In the genomic region with DNA sequence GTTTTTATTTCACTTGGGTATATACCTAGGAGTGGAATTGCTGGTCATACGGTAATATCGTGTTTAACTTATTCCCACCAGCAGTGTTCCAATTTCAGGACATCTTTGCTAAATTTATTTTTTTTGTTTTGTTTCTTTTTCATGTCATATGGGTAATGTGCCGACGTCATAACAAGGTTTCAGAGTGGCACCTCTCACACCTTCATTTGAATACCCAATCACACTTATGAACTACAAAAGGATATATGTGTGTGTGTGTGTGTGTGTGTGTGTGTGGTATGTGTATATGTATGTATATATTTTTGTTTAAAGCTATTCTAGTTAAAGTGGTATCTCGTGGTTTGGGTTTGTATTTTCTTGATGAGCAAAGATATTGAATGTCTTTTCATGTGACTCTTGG, we compare ENCODE assay signal across 23 cellular contexts. TPM values are rescaled to one million over a fixed set of nuclear protein-coding genes. Genes with fewer than 3 reads are reported as not detected.
DNase-seq lines count a peak whose midpoint lies in the region; ATAC-seq and TF ChIP-seq lines count a peak whose summit lies in the region.
"Had no signal": no experiment of that assay in that cellular context is flagged by ENCODE, and none has a peak within 500 bp of the region (broad histone marks: within the 10 kb centered on the region; RNA-seq: fewer than 3 reads in every experiment).

No MANE protein-coding gene starts in this region.

- H2AK5ac ChIP-seq in neuronal stem cell (ENCODE audit: low read depth, low read length) = no peak overlapping the region

- H3K9me3 Mint-ChIP-seq in activated CD4-positive, alpha-beta memory T cell treated with anti-CD3 and anti-CD28 coated beads for 36 hours = peaks cover 17% of the 10 kb centered on the region
- peaks cover 14% of the 10 kb centered on the region for H3K9me3 Mint-ChIP-seq in activated CD4-positive, alpha-beta memory T cell treated with anti-CD3 and anti-CD28 coated beads, Interleukin-2, amount 10 ng/mL, durations not matched to agents 7 days and 5 days
- H3K9me3 Mint-ChIP-seq in activated T-helper 17 cell treated with anti-CD3 and anti-CD28 coated beads, Interleukin-2, amount 50 U/mL, for 72 hours = no peaks in the 10 kb centered on the region
- peaks cover 0 to 10% (median 4%) of the 10 kb centered on the region in 7 donors for H3K9me3 Mint-ChIP-seq in naive B cell

- no peak overlapping the region for H4K8ac ChIP-seq in neuronal stem cell (ENCODE audit: low read depth, low read length)

- H4K91ac ChIP-seq in neuronal stem cell (ENCODE audit: low read depth, low read length, poor library complexity) = no peak overlapping the region

- CTCF ChIA-PET in activated CD4-positive, alpha-beta memory T cell treated with anti-CD3 and anti-CD28 coated beads for 36 hours (lab: Charles Lee) = interaction anchor here (0.6 kb wide), 1 partner anchor 12 kb away, joined by 3 read pairs; no protein-coding TSS in a partner anchor
- CTCF ChIA-PET in activated CD4-positive, alpha-beta memory T cell treated with anti-CD3 and anti-CD28 coated beads, Interleukin-2, amount 10 ng/mL, durations not matched to agents 7 days and 5 days (lab: Charles Lee) = no interaction called here

- no peak overlapping the region for H2AFZ ChIP-seq in neuronal stem cell (ENCODE audit: low read length)
- H2AFZ ChIP-seq: GM23248 had no signal

- peak overlapping the region; percentile 82 for H3K27ac Mint-ChIP-seq in activated CD4-positive, alpha-beta memory T cell treated with anti-CD3 and anti-CD28 coated beads for 36 hours
- no peak overlapping the region for H3K27ac Mint-ChIP-seq in activated CD4-positive, alpha-beta memory T cell treated with anti-CD3 and anti-CD28 coated beads, Interleukin-2, amount 10 ng/mL, durations not matched to agents 7 days and 5 days
- peak overlapping the region; percentile 84 for H3K27ac Mint-ChIP-seq in activated T-helper 17 cell treated with anti-CD3 and anti-CD28 coated beads, Interleukin-2, amount 50 U/mL, for 72 hours
- peak overlapping the region in 5 of 6 donors; percentile 0 to 73 (median 63) for H3K27ac Mint-ChIP-seq in naive B cell

- no peak overlapping the region for H3K9ac ChIP-seq in neuronal stem cell (ENCODE audit: low read depth, low read length, poor library complexity)
- H3K9ac ChIP-seq: GM23248 had no signal

- H3K9me3 ChIP-seq in neuronal stem cell (replicated peaks in 1 of 2; ENCODE audit: control insufficient read depth in 2 of 2, insufficient read depth in 1 of 2, low read depth in 1 of 2, low read length in 2 of 2) = peaks cover 4 to 5% of the 10 kb centered on the region in 2 donors
- peaks cover 0 to 15% (median 4%) of the 10 kb centered on the region in 8 donors for H3K9me3 ChIP-seq in spleen

- H3K27ac ChIP-seq in neuronal stem cell (replicated peaks; ENCODE audit: low read length) = no peak overlapping the region
- H3K27ac ChIP-seq in spleen = no peak overlapping the region
- H3K27ac ChIP-seq: GM23248, RWPE1 had no signal

- TF ChIP-seq CTCF in GM12865 (IDR thresholded peaks at IDR 0.05; ENCODE audit: insufficient read depth, low read depth, low read length, missing control alignments) (no peak), spleen (IDR thresholded peaks at IDR 0.05 in 8 of 11, conservative IDR thresholded peaks at IDR 0.05 in 3 of 11) (no peak)

- no peaks in the 10 kb centered on the region for H3K27me3 ChIP-seq in neuronal stem cell (ENCODE audit: control insufficient read depth in 3 of 3, insufficient read depth in 3 of 3, low read depth in 1 of 3, low read length in 3 of 3)
- H3K27me3 ChIP-seq in spleen (replicated peaks in 1 of 7) = no peaks in the 10 kb centered on the region

- H3K18ac ChIP-seq in neuronal stem cell (ENCODE audit: low read length) = no peak overlapping the region

- no peak for TF ChIP-seq POLR2A in spleen (IDR thresholded peaks at IDR 0.05)

- H2BK5ac ChIP-seq in neuronal stem cell (ENCODE audit: low read length) = no peak overlapping the region

- intact Hi-C loops in activated CD4-positive, alpha-beta memory T cell treated with anti-CD3 and anti-CD28 coated beads for 36 hours (cut with micrococcal nuclease) = no loop called here
- intact Hi-C loops in spleen (cut with DNase I; ENCODE audit: low total_unique reads) = no loop called here

- no peaks in the 10 kb centered on the region for H3K36me3 ChIP-seq in neuronal stem cell (replicated peaks in 1 of 2; ENCODE audit: control insufficient read depth in 2 of 2, insufficient read depth in 2 of 2, low read length in 2 of 2)
- peaks cover 0 to 11% (median 0%) of the 10 kb centered on the region in 6 donors for H3K36me3 ChIP-seq in spleen

- H3K27me3 Mint-ChIP-seq in activated CD4-positive, alpha-beta memory T cell treated with anti-CD3 and anti-CD28 coated beads for 36 hours = no peaks in the 10 kb centered on the region
- H3K27me3 Mint-ChIP-seq in activated CD4-positive, alpha-beta memory T cell treated with anti-CD3 and anti-CD28 coated beads, Interleukin-2, amount 10 ng/mL, durations not matched to agents 7 days and 5 days = no peaks in the 10 kb centered on the region
- H3K27me3 Mint-ChIP-seq in activated T-helper 17 cell treated with anti-CD3 and anti-CD28 coated beads, Interleukin-2, amount 50 U/mL, for 72 hours = no peaks in the 10 kb centered on the region
- no peaks in the 10 kb centered on the region for H3K27me3 Mint-ChIP-seq in naive B cell

- H2BK120ac ChIP-seq in neuronal stem cell (ENCODE audit: low read depth, low read length) = no peak overlapping the region

- no CpG with 5 or more reads among the region's 5 CpGs for WGBS in neuronal stem cell (ENCODE audit: extremely low coverage in 2 of 2, insufficient read length in 2 of 2, insufficient replicate concordance in 1 of 2), 2 donors
- WGBS in spleen, 5 donors = 72 to 90% (median 84%) methylated on average over 5 of the region's 5 CpGs

- POLR2A ChIA-PET in activated CD4-positive, alpha-beta memory T cell treated with anti-CD3 and anti-CD28 coated beads for 36 hours (lab: Charles Lee) = no interaction called here
- POLR2A ChIA-PET in activated CD4-positive, alpha-beta memory T cell treated with anti-CD3 and anti-CD28 coated beads, Interleukin-2, amount 10 ng/mL, durations not matched to agents 7 days and 5 days (lab: Charles Lee) = interaction anchor here (0.9 kb wide), 1 partner anchor 9 kb away, joined by 3 read pairs; no protein-coding TSS in a partner anchor

- no peak overlapping the region for H2BK15ac ChIP-seq in neuronal stem cell (ENCODE audit: low read length)

- no peak for ATAC-seq in activated T-helper 17 cell treated with anti-CD3 and anti-CD28 coated beads, Interleukin-2, amount 50 U/mL, for 72 hours (replicated peaks)
- ATAC-seq in naive B cell (ENCODE audit: low read depth in 2 of 2) = no peak
- no peak for ATAC-seq in HG03571 (IDR thresholded peaks at IDR 0.05; ENCODE audit: unreplicated experiment)

- H3K36me3 Mint-ChIP-seq in activated CD4-positive, alpha-beta memory T cell treated with anti-CD3 and anti-CD28 coated beads for 36 hours = peaks cover 44% of the 10 kb centered on the region
- H3K36me3 Mint-ChIP-seq in activated CD4-positive, alpha-beta memory T cell treated with anti-CD3 and anti-CD28 coated beads, Interleukin-2, amount 10 ng/mL, durations not matched to agents 7 days and 5 days (ENCODE audit: low read depth) = peaks cover 49% of the 10 kb centered on the region
- peaks cover 96% of the 10 kb centered on the region for H3K36me3 Mint-ChIP-seq in activated T-helper 17 cell treated with anti-CD3 and anti-CD28 coated beads, Interleukin-2, amount 50 U/mL, for 72 hours (ENCODE audit: low read depth)
- peaks cover 13 to 24% of the 10 kb centered on the region in 2 donors for H3K36me3 Mint-ChIP-seq in naive B cell

- no peak overlapping the region for H3K23ac ChIP-seq in neuronal stem cell (ENCODE audit: low read depth, low read length, poor library complexity)

- H3K4me2 ChIP-seq in neuronal stem cell (ENCODE audit: insufficient read depth, low read length, poor library complexity, severe bottlenecking) = no peak overlapping the region

- no peaks in the 10 kb centered on the region for H3K4me1 ChIP-seq in neuronal stem cell (ENCODE audit: control insufficient read depth in 2 of 2, insufficient read depth in 1 of 2, low read depth in 1 of 2, low read length in 2 of 2)
- peaks cover 5 to 86% (median 53%) of the 10 kb centered on the region in 6 donors for H3K4me1 ChIP-seq in spleen

- H2BK12ac ChIP-seq in neuronal stem cell (ENCODE audit: low read length) = no peak overlapping the region

- DNase-seq in activated CD4-positive, alpha-beta memory T cell treated with anti-CD3 and anti-CD28 coated beads for 36 hours = no peak
- DNase-seq in activated CD4-positive, alpha-beta memory T cell treated with anti-CD3 and anti-CD28 coated beads, Interleukin-2, amount 10 ng/mL, durations not matched to agents 7 days and 5 days = no peak
- DNase-seq in GM12865 (ENCODE audit: low read depth) (peak; percentile 63), naive B cell (no peak), neuronal stem cell (ENCODE audit: low spot score) (no peak), spleen (no peak)
- DNase-seq: EL; GF-D8; GM23248; HCEC 1CT; Karpas-422; MV-4-11; NCI-H1105 treated with DMSO at 0.1 percent for 48 hours; NCI-H2029 treated with DMSO at 0.1 percent for 48 hours; NCI-H345; NCI-H524; NCI-H774; NK-92 treated with Interleukin-12 subunit alpha and Interleukin-12 subunit beta, amount 100 ng/mL, for 24 hours; SHP77 treated with DMSO at 0.1 percent for 48 hours had no signal

- no peaks in the 10 kb centered on the region for H3K79me1 ChIP-seq in neuronal stem cell (ENCODE audit: low read depth, low read length)

- H3K4me1 Mint-ChIP-seq in activated CD4-positive, alpha-beta memory T cell treated with anti-CD3 and anti-CD28 coated beads for 36 hours (ENCODE audit: low read depth) = peaks cover 89% of the 10 kb centered on the region
- H3K4me1 Mint-ChIP-seq in activated CD4-positive, alpha-beta memory T cell treated with anti-CD3 and anti-CD28 coated beads, Interleukin-2, amount 10 ng/mL, durations not matched to agents 7 days and 5 days = peaks cover 64% of the 10 kb centered on the region
- H3K4me1 Mint-ChIP-seq in activated T-helper 17 cell treated with anti-CD3 and anti-CD28 coated beads, Interleukin-2, amount 50 U/mL, for 72 hours = peaks cover 66% of the 10 kb centered on the region
- H3K4me1 Mint-ChIP-seq in naive B cell = peaks cover 58 to 95% (median 81%) of the 10 kb centered on the region in 3 donors

- H3K4me3 Mint-ChIP-seq in activated CD4-positive, alpha-beta memory T cell treated with anti-CD3 and anti-CD28 coated beads for 36 hours = no peak overlapping the region
- no peak overlapping the region for H3K4me3 Mint-ChIP-seq in activated CD4-positive, alpha-beta memory T cell treated with anti-CD3 and anti-CD28 coated beads, Interleukin-2, amount 10 ng/mL, durations not matched to agents 7 days and 5 days
- peak overlapping the region; percentile 71 for H3K4me3 Mint-ChIP-seq in activated T-helper 17 cell treated with anti-CD3 and anti-CD28 coated beads, Interleukin-2, amount 50 U/mL, for 72 hours
- H3K4me3 Mint-ChIP-seq in naive B cell = peak overlapping the region in 2 of 8 donors; percentile 8 to 14
- H3K4me3 Mint-ChIP-seq: CD14-positive monocyte had no signal

- no peak overlapping the region for H3K4ac ChIP-seq in neuronal stem cell (ENCODE audit: low read length)

- no peak overlapping the region for H3K14ac ChIP-seq in neuronal stem cell (ENCODE audit: low read length)

- H3K4me3 ChIP-seq in GM12865 (ENCODE audit: low read depth, low read length) (no peak overlapping the region), neuronal stem cell (ENCODE audit: low read length in 2 of 2) (no peak overlapping the region), spleen (no peak overlapping the region)
- H3K4me3 ChIP-seq: GM23248 had no signal

RNA-seq across cellular contexts. Expression of gene TRAF3, which starts 12.1 kb away (rescaled TPM):
- total RNA-seq in activated CD4-positive, alpha-beta memory T cell treated with anti-CD3 and anti-CD28 coated beads for 36 hours = 10 to 100 TPM; 68.8 to 73.6 TPM
- total RNA-seq in activated CD4-positive, alpha-beta memory T cell treated with anti-CD3 and anti-CD28 coated beads, Interleukin-2, amount 10 ng/mL, durations not matched to agents 7 days and 5 days = 10 to 100 TPM; 37.4 to 38.9 TPM
- total RNA-seq in activated T-helper 17 cell treated with anti-CD3 and anti-CD28 coated beads, Interleukin-2, amount 50 U/mL, for 72 hours = 100 to 1,000 TPM in 1 of 2 donors, 10 to 100 TPM in 1; 61.7 to 133 TPM
- polyA plus RNA-seq in naive B cell (ENCODE audit: low read depth in 6 of 6) (10 to 100 TPM; 22.2 to 36.7 (median 27.0) TPM), spleen (10 to 100 TPM; 11.1 to 14.5 (median 12.0) TPM)
- 16.4 TPM for polyA plus RNA-seq in neuronal stem cell (2013, experiment 1 of 2)
- 16.2 TPM for polyA plus RNA-seq in neuronal stem cell (2013, experiment 2 of 2)
- 10 to 100 TPM; 32.8 to 61.5 (median 43.5) TPM for total RNA-seq in spleen
